In the genomic region with DNA sequence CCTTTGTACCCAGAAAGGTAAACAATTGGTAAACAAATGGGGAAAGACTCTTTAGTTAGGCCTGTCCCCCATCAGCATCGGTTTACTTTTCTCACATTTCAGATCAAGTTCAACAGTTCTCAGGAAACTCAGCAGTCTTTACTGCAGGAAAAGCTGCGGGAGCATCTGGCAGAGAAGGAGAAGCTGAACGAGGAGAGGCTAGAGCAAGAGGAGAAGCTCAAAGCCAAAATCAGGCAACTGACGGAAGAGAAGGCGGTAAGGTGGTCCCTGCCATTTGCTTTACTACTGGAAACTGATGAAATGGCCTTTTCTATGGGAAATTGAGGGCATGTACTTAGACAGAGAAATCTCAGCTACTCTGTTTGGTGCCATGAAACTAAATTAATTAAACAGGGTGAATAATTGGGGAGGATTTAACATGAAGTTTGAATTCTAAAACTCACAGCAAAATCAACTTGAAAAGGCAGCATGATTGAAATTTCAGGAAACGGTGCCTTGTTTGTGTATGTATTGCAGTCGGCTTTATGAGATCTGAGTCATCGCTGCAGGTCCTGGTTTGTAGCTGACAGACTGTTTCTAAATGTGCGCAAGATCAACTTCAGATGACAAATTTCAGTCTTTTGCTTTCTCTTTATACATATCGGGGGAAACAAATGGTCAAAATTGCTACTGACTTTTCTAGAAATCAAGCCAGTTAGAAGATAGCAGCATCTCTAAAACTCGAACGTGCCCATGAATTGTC, we compare ENCODE assay signal across 10 cellular contexts.
DNase-seq lines count a peak whose midpoint lies in the region; ATAC-seq and TF ChIP-seq lines count a peak whose summit lies in the region.
"Had no signal": no experiment of that assay in that cellular context is flagged by ENCODE, and none has a peak within 500 bp of the region (broad histone marks: within the 10 kb centered on the region; RNA-seq: fewer than 3 reads in every experiment).

No MANE protein-coding gene starts in this region.

- DNase-seq in activated naive CD8-positive, alpha-beta T cell treated with anti-CD3 and anti-CD28 coated beads, Interleukin-2, amount 10 ng/mL, durations not matched to agents 7 days and 5 days = no peak
- DNase-seq in activated naive CD8-positive, alpha-beta T cell treated with anti-CD3 and anti-CD28 coated beads for 36 hours = no peak
- DNase-seq in fibroblast of the aortic adventitia (ENCODE audit: low read depth) = peak; percentile 46
- DNase-seq in vagina (ENCODE audit: extremely low spot score in 2 of 2) = no peak
- no peak for DNase-seq in NCI-H69 (lab: John Stamatoyannopoulos, UW)
- DNase-seq in NK-92 treated with Interleukin-12 subunit alpha and Interleukin-12 subunit beta, amount 100 ng/mL, for 24 hours (lab: John Stamatoyannopoulos, UW) = no peak
- DNase-seq in NCI-H748 treated with DMSO at 0.1 percent for 48 hours (lab: John Stamatoyannopoulos, UW) = no peak
- DNase-seq: Peyer's patch had no signal

- TF ChIP-seq POLR2A in vagina (IDR thresholded peaks at IDR 0.05) = no peak

- no peaks in the 10 kb centered on the region for H3K36me3 Mint-ChIP-seq in activated naive CD8-positive, alpha-beta T cell treated with anti-CD3 and anti-CD28 coated beads, Interleukin-2, amount 10 ng/mL, durations not matched to agents 7 days and 5 days
- H3K36me3 Mint-ChIP-seq in activated naive CD8-positive, alpha-beta T cell treated with anti-CD3 and anti-CD28 coated beads for 36 hours = no peaks in the 10 kb centered on the region

- TF ChIP-seq CTCF in WI38 (IDR thresholded peaks at IDR 0.05; ENCODE audit: low read depth, low read length) (no peak), fibroblast of the aortic adventitia (IDR thresholded peaks at IDR 0.05; ENCODE audit: insufficient read depth, low read length) (no peak), vagina (IDR thresholded peaks at IDR 0.05) (no peak)

- peak overlapping the region; percentile 69 for H3K27ac ChIP-seq in vagina
- H3K27ac ChIP-seq: C4-2B had no signal

- intact Hi-C loops in vagina (cut with DNase I) = no loop called here

- H3K9me3 ChIP-seq in vagina = no peaks in the 10 kb centered on the region
- H3K9me3 ChIP-seq: Peyer's patch had no signal

- H3K4me3 Mint-ChIP-seq in activated naive CD8-positive, alpha-beta T cell treated with anti-CD3 and anti-CD28 coated beads, Interleukin-2, amount 10 ng/mL, durations not matched to agents 7 days and 5 days = no peak overlapping the region
- H3K4me3 Mint-ChIP-seq in activated naive CD8-positive, alpha-beta T cell treated with anti-CD3 and anti-CD28 coated beads for 36 hours = no peak overlapping the region

- peaks cover 25% of the 10 kb centered on the region for H3K27me3 Mint-ChIP-seq in activated naive CD8-positive, alpha-beta T cell treated with anti-CD3 and anti-CD28 coated beads, Interleukin-2, amount 10 ng/mL, durations not matched to agents 7 days and 5 days
- peaks cover 52% of the 10 kb centered on the region for H3K27me3 Mint-ChIP-seq in activated naive CD8-positive, alpha-beta T cell treated with anti-CD3 and anti-CD28 coated beads for 36 hours

- peaks cover 44% of the 10 kb centered on the region for H3K4me1 Mint-ChIP-seq in activated naive CD8-positive, alpha-beta T cell treated with anti-CD3 and anti-CD28 coated beads, Interleukin-2, amount 10 ng/mL, durations not matched to agents 7 days and 5 days
- peaks cover 20% of the 10 kb centered on the region for H3K4me1 Mint-ChIP-seq in activated naive CD8-positive, alpha-beta T cell treated with anti-CD3 and anti-CD28 coated beads for 36 hours

- peaks cover 40% of the 10 kb centered on the region for H3K4me1 ChIP-seq in vagina

- no peaks in the 10 kb centered on the region for H3K36me3 ChIP-seq in vagina
- H3K36me3 ChIP-seq: Peyer's patch had no signal

- H3K4me3 ChIP-seq in WI38 (ENCODE audit: low read depth, low read length) (peak overlapping the region; percentile 33), fibroblast of the aortic adventitia (ENCODE audit: low read depth, low read length) (no peak overlapping the region), vagina (no peak overlapping the region)
- H3K4me3 ChIP-seq: Peyer's patch had no signal

- POLR2A ChIA-PET in activated naive CD8-positive, alpha-beta T cell treated with anti-CD3 and anti-CD28 coated beads, Interleukin-2, amount 10 ng/mL, durations not matched to agents 7 days and 5 days (lab: Charles Lee) = interaction anchor here (1.7 kb wide), 1 partner anchor 68 kb away, joined by 6 read pairs; a partner anchor contains a TSS

- no peaks in the 10 kb centered on the region for H3K27me3 ChIP-seq in vagina
- H3K27me3 ChIP-seq: Peyer's patch had no signal

- no peak for ATAC-seq in activated naive CD8-positive, alpha-beta T cell treated with anti-CD3 and anti-CD28 coated beads, Interleukin-2, amount 10 ng/mL, durations not matched to agents 7 days and 5 days (ENCODE audit: low read depth)

- H3K9me3 Mint-ChIP-seq in activated naive CD8-positive, alpha-beta T cell treated with anti-CD3 and anti-CD28 coated beads, Interleukin-2, amount 10 ng/mL, durations not matched to agents 7 days and 5 days = no peaks in the 10 kb centered on the region
- no peaks in the 10 kb centered on the region for H3K9me3 Mint-ChIP-seq in activated naive CD8-positive, alpha-beta T cell treated with anti-CD3 and anti-CD28 coated beads for 36 hours

- peak overlapping the region; percentile 3 for H3K27ac Mint-ChIP-seq in activated naive CD8-positive, alpha-beta T cell treated with anti-CD3 and anti-CD28 coated beads, Interleukin-2, amount 10 ng/mL, durations not matched to agents 7 days and 5 days
- H3K27ac Mint-ChIP-seq in activated naive CD8-positive, alpha-beta T cell treated with anti-CD3 and anti-CD28 coated beads for 36 hours = no peak overlapping the region
